ENCODE assay signal across 24 cellular contexts in genomic region chr20:19348582-19348981, GRCh38.
"Had no signal": no experiment of that assay in that cellular context is flagged by ENCODE, and none has a peak within 500 bp of the region (broad histone marks: within the 10 kb centered on the region; RNA-seq: fewer than 3 reads in every experiment).

No MANE protein-coding gene starts in this region.

- DNase-seq: activated CD4-positive, alpha-beta T cell treated with anti-CD3 and anti-CD28 coated beads, Interleukin-2, amount 10 ng/mL, durations not matched to agents 24 days and 14 days; activated CD4-positive, CD25-positive, alpha-beta regulatory T cell; activated CD8-positive, alpha-beta memory T cell treated with anti-CD3 and anti-CD28 coated beads, Interleukin-2, amount 50 U/mL, for 48 hours; activated CD8-positive, alpha-beta T cell treated with anti-CD3 and anti-CD28 coated beads, Interleukin-2, amount 10 ng/mL, durations not matched to agents 7 days and 5 days; activated gamma-delta T cell treated with Interleukin-2 at 50 U/mL for 16 hours; activated naive CD8-positive, alpha-beta T cell treated with anti-CD3 and anti-CD28 coated beads for 36 hours; activated T-cell treated with anti-CD3 and anti-CD28 coated beads, Interleukin-2, amount 50 U/mL, for 72 hours; amygdala; body of pancreas; caudate nucleus; esophagus squamous epithelium; glutamatergic neuron; hypothalamus; kidney; left lung; mammary epithelial cell; naive B cell; retina; stimulated activated CD4-positive, alpha-beta T cell treated with anti-CD3 and anti-CD28 coated beads, Interleukin-4, amount 100 ng/mL, for 1 hour; upper lobe of left lung had no signal

- H3K79me2 ChIP-seq: parathyroid adenoma had no signal

- H3K9me3 Mint-ChIP-seq: activated CD4-positive, alpha-beta T cell treated with anti-CD3 and anti-CD28 coated beads, Interleukin-2, amount 10 ng/mL, durations not matched to agents 24 days and 14 days; activated naive CD8-positive, alpha-beta T cell treated with anti-CD3 and anti-CD28 coated beads for 36 hours; stimulated activated naive CD8-positive, alpha-beta T cell treated with anti-CD3 and anti-CD28 coated beads, Interleukin-15, Interleukin-2, amounts not matched to agents 100 ng/mL and 50 ng/mL, for 24 hours; T-helper 2 cell treated with Interferon-gamma antibody and Interleukin-4, amounts not matched to agents 5 μg/mL and 100 μg/mL, for 36 hours had no signal

- H3K4me3 ChIP-seq: body of pancreas, coronary artery, esophagus squamous epithelium, left lung, upper lobe of left lung had no signal

- H3K36me3 Mint-ChIP-seq: activated naive CD8-positive, alpha-beta T cell treated with anti-CD3 and anti-CD28 coated beads for 36 hours; naive B cell had no signal

- H3K9me3 ChIP-seq: body of pancreas, esophagus squamous epithelium, left lung, upper lobe of left lung had no signal

- ATAC-seq: activated CD8-positive, alpha-beta T cell treated with anti-CD3 and anti-CD28 coated beads, Interleukin-2, amount 10 ng/mL, durations not matched to agents 7 days and 5 days; activated T-cell treated with anti-CD3 and anti-CD28 coated beads, Interleukin-2, amount 50 U/mL, for 72 hours; body of pancreas; left lung had no signal

- H2AFZ ChIP-seq: parathyroid adenoma had no signal

- H3K27me3 ChIP-seq: body of pancreas, esophagus squamous epithelium, left lung, upper lobe of left lung had no signal

- H3K4me1 Mint-ChIP-seq: activated CD4-positive, alpha-beta T cell treated with anti-CD3 and anti-CD28 coated beads, Interleukin-2, amount 10 ng/mL, durations not matched to agents 24 days and 14 days; activated naive CD8-positive, alpha-beta T cell treated with anti-CD3 and anti-CD28 coated beads for 36 hours; naive B cell had no signal

- H3K27me3 Mint-ChIP-seq: activated CD4-positive, alpha-beta T cell treated with anti-CD3 and anti-CD28 coated beads, Interleukin-2, amount 10 ng/mL, durations not matched to agents 24 days and 14 days; stimulated activated naive CD8-positive, alpha-beta T cell treated with anti-CD3 and anti-CD28 coated beads, Interleukin-15, Interleukin-2, amounts not matched to agents 100 ng/mL and 50 ng/mL, for 24 hours had no signal

- H3K4me3 Mint-ChIP-seq: activated CD4-positive, alpha-beta T cell treated with anti-CD3 and anti-CD28 coated beads, Interleukin-2, amount 10 ng/mL, durations not matched to agents 24 days and 14 days; activated CD8-positive, alpha-beta T cell treated with anti-CD3 and anti-CD28 coated beads, Interleukin-2, amount 10 ng/mL, durations not matched to agents 7 days and 5 days; activated naive CD8-positive, alpha-beta T cell treated with anti-CD3 and anti-CD28 coated beads for 36 hours; activated T-cell treated with anti-CD3 and anti-CD28 coated beads, Interleukin-2, amount 50 U/mL, for 72 hours; naive B cell; stimulated activated naive CD8-positive, alpha-beta T cell treated with anti-CD3 and anti-CD28 coated beads, Interleukin-15, Interleukin-2, amounts not matched to agents 100 ng/mL and 50 ng/mL, for 24 hours; T-helper 2 cell treated with Interferon-gamma antibody and Interleukin-4, amounts not matched to agents 5 μg/mL and 100 μg/mL, for 36 hours had no signal

- H3K36me3 ChIP-seq: esophagus squamous epithelium, left lung, upper lobe of left lung had no signal

- H3K27ac Mint-ChIP-seq: activated CD4-positive, alpha-beta T cell treated with anti-CD3 and anti-CD28 coated beads, Interleukin-2, amount 10 ng/mL, durations not matched to agents 24 days and 14 days; activated CD8-positive, alpha-beta T cell treated with anti-CD3 and anti-CD28 coated beads, Interleukin-2, amount 10 ng/mL, durations not matched to agents 7 days and 5 days; activated naive CD8-positive, alpha-beta T cell treated with anti-CD3 and anti-CD28 coated beads for 36 hours; activated T-cell treated with anti-CD3 and anti-CD28 coated beads, Interleukin-2, amount 50 U/mL, for 72 hours; naive B cell; stimulated activated naive CD8-positive, alpha-beta T cell treated with anti-CD3 and anti-CD28 coated beads, Interleukin-15, Interleukin-2, amounts not matched to agents 100 ng/mL and 50 ng/mL, for 24 hours; T-helper 2 cell treated with Interferon-gamma antibody and Interleukin-4, amounts not matched to agents 5 μg/mL and 100 μg/mL, for 36 hours had no signal

- H3K27ac ChIP-seq: body of pancreas, coronary artery, esophagus squamous epithelium, left lung, parathyroid adenoma, upper lobe of left lung had no signal

- H3K4me1 ChIP-seq: body of pancreas, esophagus squamous epithelium, left lung, parathyroid adenoma, upper lobe of left lung had no signal

- H3K9ac ChIP-seq: parathyroid adenoma had no signal
